ENCODE assay signal across 8 cellular contexts in genomic region chr16:85552980-85553435, GRCh38.
DNase-seq lines count a peak whose midpoint lies in the region; ATAC-seq lines count a peak whose summit lies in the region.

No MANE protein-coding gene starts in this region.

- intact Hi-C loops in activated CD4-positive, alpha-beta memory T cell treated with anti-CD3 and anti-CD28 coated beads for 36 hours (cut with micrococcal nuclease), result loop anchor here (10.0 kb wide), 1 partner anchor 1832 kb away; the partner anchor contains the start of gene FBXO31

- H3K4me1 Mint-ChIP-seq in activated T-cell treated with anti-CD3 and anti-CD28 coated beads, Interleukin-2, amount 50 U/mL, for 72 hours (ENCODE audit: low read depth), result peaks cover 36% of the 10 kb centered on the region
- peaks cover 26% of the 10 kb centered on the region for H3K4me1 Mint-ChIP-seq in activated CD4-positive, alpha-beta memory T cell treated with anti-CD3 and anti-CD28 coated beads for 36 hours (ENCODE audit: low read depth)

- no peaks in the 10 kb centered on the region for H3K36me3 ChIP-seq in thymus (ENCODE audit: control insufficient read depth, insufficient read depth)

- DNase-seq in activated T-cell treated with anti-CD3 and anti-CD28 coated beads, Interleukin-2, amount 50 U/mL, for 72 hours, result no peak
- no peak for DNase-seq in activated T-cell treated with anti-CD3 and anti-CD28 coated beads, Interleukin-2, amount 50 U/mL, for 48 hours
- no peak for DNase-seq in activated CD4-positive, alpha-beta memory T cell treated with anti-CD3 and anti-CD28 coated beads for 36 hours
- peak; percentile 80 for DNase-seq in iPS-NIHi7 (ENCODE audit: extremely low spot score)
- no peak for DNase-seq in stimulated activated CD4-positive, alpha-beta T cell treated with anti-CD3 and anti-CD28 coated beads, Interleukin-1b, Interleukin-23, amount 100 ng/mL, for 48 hours
- no peak for DNase-seq in NCI-H1436 treated with DMSO at 0.1 percent for 48 hours (lab: John Stamatoyannopoulos, UW)

- POLR2A ChIA-PET in activated CD4-positive, alpha-beta memory T cell treated with anti-CD3 and anti-CD28 coated beads for 36 hours (lab: Charles Lee), result interaction anchor here (1.0 to 3.0 kb wide), 6 partner anchors 7 to 525 kb away, joined by 3 to 20 read pairs (median 14); partner anchors contain the start of genes GSE1 and KIAA0513

- no peaks in the 10 kb centered on the region for H3K27me3 Mint-ChIP-seq in activated T-cell treated with anti-CD3 and anti-CD28 coated beads, Interleukin-2, amount 50 U/mL, for 72 hours (ENCODE audit: low read depth)
- H3K27me3 Mint-ChIP-seq in activated CD4-positive, alpha-beta memory T cell treated with anti-CD3 and anti-CD28 coated beads for 36 hours, result no peaks in the 10 kb centered on the region

- CTCF ChIA-PET in activated CD4-positive, alpha-beta memory T cell treated with anti-CD3 and anti-CD28 coated beads for 36 hours (lab: Charles Lee), result interaction anchor here (0.8 to 3.7 kb wide), 9 partner anchors 9 to 65 kb away, joined by 3 to 35 read pairs (median 8); partner anchors contain the start of gene GSE1

- H3K27me3 ChIP-seq in thymus (ENCODE audit: control insufficient read depth, insufficient read depth), result no peaks in the 10 kb centered on the region

- H3K27ac ChIP-seq in thymus (ENCODE audit: low read depth), result peak overlapping the region; percentile 88

- H3K9me3 Mint-ChIP-seq in activated T-cell treated with anti-CD3 and anti-CD28 coated beads, Interleukin-2, amount 50 U/mL, for 72 hours, result no peaks in the 10 kb centered on the region
- H3K9me3 Mint-ChIP-seq in activated CD4-positive, alpha-beta memory T cell treated with anti-CD3 and anti-CD28 coated beads for 36 hours, result no peaks in the 10 kb centered on the region

- no peak for ATAC-seq in activated T-cell treated with anti-CD3 and anti-CD28 coated beads, Interleukin-2, amount 50 U/mL, for 72 hours (replicated peaks in 1 of 2)
- no peak for ATAC-seq in HG03457 (IDR thresholded peaks at IDR 0.05; ENCODE audit: unreplicated experiment)

- no peaks in the 10 kb centered on the region for H3K9me3 ChIP-seq in thymus (ENCODE audit: control insufficient read depth)

- H3K36me3 Mint-ChIP-seq in activated T-cell treated with anti-CD3 and anti-CD28 coated beads, Interleukin-2, amount 50 U/mL, for 72 hours (ENCODE audit: insufficient read depth in 2 of 2), result peaks cover 5 to 6% of the 10 kb centered on the region in 2 donors
- H3K36me3 Mint-ChIP-seq in activated CD4-positive, alpha-beta memory T cell treated with anti-CD3 and anti-CD28 coated beads for 36 hours, result peaks cover 2% of the 10 kb centered on the region

- peaks cover 4% of the 10 kb centered on the region for H3K4me1 ChIP-seq in thymus (ENCODE audit: control insufficient read depth, insufficient read depth, low read length)

- no peak overlapping the region for H3K27ac Mint-ChIP-seq in activated T-cell treated with anti-CD3 and anti-CD28 coated beads, Interleukin-2, amount 50 U/mL, for 72 hours
- H3K27ac Mint-ChIP-seq in activated CD4-positive, alpha-beta memory T cell treated with anti-CD3 and anti-CD28 coated beads for 36 hours, result no peak overlapping the region

- WGBS in thymus, result 3% methylated on average over 43 of the region's 43 CpGs

- peak overlapping the region; percentile 81 to 91 for H3K4me3 Mint-ChIP-seq in activated T-cell treated with anti-CD3 and anti-CD28 coated beads, Interleukin-2, amount 50 U/mL, for 72 hours
- peak overlapping the region; percentile 56 for H3K4me3 Mint-ChIP-seq in activated CD4-positive, alpha-beta memory T cell treated with anti-CD3 and anti-CD28 coated beads for 36 hours

- peak overlapping the region; percentile 97 for H3K4me3 ChIP-seq in thymus (ENCODE audit: low read length)
